16 cellular contexts compared by ENCODE assay signal in genomic region chr1:29349871-29350491, GRCh38.
DNase-seq lines count a peak whose midpoint lies in the region; ATAC-seq and TF ChIP-seq lines count a peak whose summit lies in the region.
"Had no signal": no experiment of that assay in that cellular context is flagged by ENCODE, and none has a peak within 500 bp of the region (broad histone marks: within the 10 kb centered on the region; RNA-seq: fewer than 3 reads in every experiment).

No MANE protein-coding gene starts in this region.

- TF ChIP-seq CTCF in C4-2B (conservative IDR thresholded peaks at IDR 0.05) = no peak

- DNase-seq in HT1080 (ENCODE audit: low read depth) (peak; percentile 66), RPMI7951 (ENCODE audit: low read depth) (peak; percentile 59), ecto neural progenitor cell (ENCODE audit: low spot score) (peak; percentile 28), NCI-H1417 treated with DMSO at 0.1 percent for 48 hours (lab: John Stamatoyannopoulos, UW) (no peak), EL (no peak)
- no peak for DNase-seq in activated CD4-positive, CD25-positive, alpha-beta regulatory T cell (lab: John Stamatoyannopoulos, UW)
- DNase-seq: CD4-positive, alpha-beta memory T cell; H9; NCI-H1436 treated with DMSO at 0.1 percent for 48 hours; NCI-H2227 treated with DMSO at 0.1 percent for 48 hours; NCI-H524 treated with DMSO at 0.1 percent for 48 hours; PC-9; Right ventricle myocardium superior had no signal

- peak overlapping the region; percentile 66 for H3K27ac ChIP-seq in C4-2B
- H3K27ac ChIP-seq: KMS-11, PC-9 had no signal

- ATAC-seq in HG03135 (IDR thresholded peaks at IDR 0.05; ENCODE audit: unreplicated experiment) = no peak

Comparison
In these comparisons a context has a peak if more than half of its experiments do, and no peak if none do; other contexts are left out.
1. DNase-seq: peak in HT1080 (single experiment), RPMI7951 (single experiment) and ecto neural progenitor cell (single experiment); none in NCI-H1417 treated with DMSO at 0.1 percent for 48 hours (single experiment), activated CD4-positive, CD25-positive, alpha-beta regulatory T cell (0 of 4) and EL (single experiment).